In genomic region chr15:85381850-85382751, GRCh38 we compare ENCODE assay signal across 8 cellular contexts. TPM values are rescaled to one million over a fixed set of nuclear protein-coding genes. Genes with fewer than 3 reads are reported as not detected.
DNase-seq lines count a peak whose midpoint lies in the region; ATAC-seq and TF ChIP-seq lines count a peak whose summit lies in the region.

No MANE protein-coding gene starts in this region.

- H3K9ac ChIP-seq in rectal smooth muscle tissue (ENCODE audit: low read length), result no peak overlapping the region

- 57 to 61% methylated on average over 10 of the region's 10 CpGs for WGBS in esophagus, 2 donors

- H3K27ac ChIP-seq in Panc1 (ENCODE audit: low read length) (peak overlapping the region; percentile 80), esophagus (ENCODE audit: low read depth in 2 of 2, low read length in 1 of 2) (peak overlapping the region; percentile 31 to 68), rectal smooth muscle tissue (ENCODE audit: low read depth, low read length) (peak overlapping the region; percentile 62)

- in situ Hi-C loops in Panc1 (cut with HindIII; ENCODE audit: low pct_unique_long_range_greater_than_20kb, low sequenced_read_pairs), result no loop called here

- H3K4me3 ChIP-seq in GM08714 (ENCODE audit: low read length) (peak overlapping the region; percentile 95), Panc1 (ENCODE audit: low read depth in 2 of 2, low read length in 2 of 2) (peak overlapping the region; percentile 65 to 74), esophagus (ENCODE audit: low read depth in 1 of 2, low read length in 2 of 2) (peak overlapping the region; percentile 16 to 86), rectal smooth muscle tissue (ENCODE audit: low read length) (peak overlapping the region; percentile 74)

- no peak for TF ChIP-seq CTCF in Panc1 (IDR thresholded peaks at IDR 0.05)

- ATAC-seq in Panc1 (no peak), GM18502 (IDR thresholded peaks at IDR 0.05; ENCODE audit: poor library complexity, unreplicated experiment) (no peak)

- H3K27me3 ChIP-seq in Panc1 (ENCODE audit: control insufficient read depth, insufficient read depth, low read length) (no peaks in the 10 kb centered on the region), esophagus (ENCODE audit: control insufficient read depth in 1 of 2, insufficient read depth in 2 of 2, low read length in 2 of 2) (no peaks in the 10 kb centered on the region), rectal smooth muscle tissue (ENCODE audit: control insufficient read depth, insufficient read depth, low read length) (no peaks in the 10 kb centered on the region)

- DNase-seq in Panc1 (ENCODE audit: low read depth, low spot score) (no peak), SK-N-DZ (ENCODE audit: low spot score) (no peak), amygdala (lab: John Stamatoyannopoulos, UW) (no peak)
- DNase-seq in stimulated activated CD4-positive, alpha-beta T cell treated with anti-CD3 and anti-CD28 coated beads, Interleukin-12 subunit alpha, Interleukin-12 subunit beta, amount 100 ng/mL, for 4 hours, result no peak

- H3K36me3 ChIP-seq in Panc1 (ENCODE audit: control insufficient read depth, insufficient read depth, low read length) (no peaks in the 10 kb centered on the region), esophagus (ENCODE audit: control insufficient read depth in 2 of 2, insufficient read depth in 2 of 2, low read length in 1 of 2) (peaks cover 0 to 2% of the 10 kb centered on the region in 2 donors), rectal smooth muscle tissue (ENCODE audit: control insufficient read depth, insufficient read depth, low read length) (no peaks in the 10 kb centered on the region)

- intact Hi-C loops in Panc1 (cut with micrococcal nuclease; ENCODE audit: unreplicated experiment), result loop anchor here (2.0 kb wide), 1 partner anchor 49 kb away; no protein-coding TSS in a partner anchor

- CTCF ChIA-PET in Panc1 (lab: Charles Lee), result interaction anchor here (1.4 kb wide), 1 partner anchor 51 kb away, joined by 4 read pairs; no protein-coding TSS in a partner anchor

- H3K9me3 ChIP-seq in Panc1 (ENCODE audit: control insufficient read depth, insufficient read depth, low read depth, low read length) (no peaks in the 10 kb centered on the region), esophagus (ENCODE audit: control insufficient read depth in 2 of 2, insufficient read depth in 1 of 2, low read depth in 1 of 2, low read length in 1 of 2) (no peaks in the 10 kb centered on the region)

- H3K4me1 ChIP-seq in Panc1 (ENCODE audit: control insufficient read depth, insufficient read depth, low read length) (peaks cover 26% of the 10 kb centered on the region), esophagus (ENCODE audit: control insufficient read depth in 2 of 2, insufficient read depth in 2 of 2, low read length in 1 of 2) (peaks cover 0 to 2% of the 10 kb centered on the region in 2 donors), rectal smooth muscle tissue (ENCODE audit: control insufficient read depth, insufficient read depth, low read length) (no peaks in the 10 kb centered on the region)

- POLR2A ChIA-PET in Panc1 (lab: Charles Lee), result no interaction called here

- BruUV-seq in Panc1 (replicated peaks; lab: Mats Ljungman, UMichigan), result TSS peak; percentile 82

RNA-seq across cellular contexts. Expression of gene AKAP13, which starts 1.7 kb away (rescaled TPM):
- 94.2 TPM for total RNA-seq in Panc1 (2021; ENCODE audit: unreplicated experiment)
- polyA plus RNA-seq in Panc1 (2012; ENCODE audit: insufficient read length), result 45.1 TPM
- 10 to 100 TPM; 27.6 to 35.7 TPM for polyA plus RNA-seq in esophagus
- polyA plus RNA-seq in SK-N-DZ (2014; cell fraction: cytosol; rRNA removed), result 8.3 and 8.5 TPM in 2 replicates
- polyA plus RNA-seq in SK-N-DZ (2014; cell fraction: nucleus; rRNA removed), result 8.4 and 11.5 TPM in 2 replicates
